In the genomic region with DNA sequence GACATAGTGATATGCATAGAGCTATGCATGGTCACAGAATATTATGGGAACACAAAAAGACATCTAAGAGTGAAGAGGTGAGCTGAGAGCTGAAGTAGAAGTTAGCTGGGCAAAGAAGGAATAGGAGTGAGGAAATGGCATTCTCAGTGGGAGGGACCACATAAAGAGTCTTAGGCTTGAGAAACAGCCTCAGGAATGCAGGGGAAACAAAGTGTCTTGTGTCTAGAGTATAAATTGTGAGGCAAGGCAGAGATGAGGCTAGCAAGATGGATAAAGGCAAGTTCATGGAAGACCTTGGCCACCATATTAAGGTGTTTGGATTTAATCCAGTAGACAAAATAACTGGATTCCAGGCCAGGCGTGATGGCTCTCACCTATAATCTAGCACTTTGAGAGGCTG, we compare ENCODE assay signal across 1 cellular context.
TF ChIP-seq lines count a peak whose summit lies in the region.

No MANE protein-coding gene starts in this region.

TF ChIP-seq in WTC11, 78 proteins besides CTCF, POLR2A, EP300 and RAD21 (continued from another document):
- TF ChIP-seq, protein P1, sequence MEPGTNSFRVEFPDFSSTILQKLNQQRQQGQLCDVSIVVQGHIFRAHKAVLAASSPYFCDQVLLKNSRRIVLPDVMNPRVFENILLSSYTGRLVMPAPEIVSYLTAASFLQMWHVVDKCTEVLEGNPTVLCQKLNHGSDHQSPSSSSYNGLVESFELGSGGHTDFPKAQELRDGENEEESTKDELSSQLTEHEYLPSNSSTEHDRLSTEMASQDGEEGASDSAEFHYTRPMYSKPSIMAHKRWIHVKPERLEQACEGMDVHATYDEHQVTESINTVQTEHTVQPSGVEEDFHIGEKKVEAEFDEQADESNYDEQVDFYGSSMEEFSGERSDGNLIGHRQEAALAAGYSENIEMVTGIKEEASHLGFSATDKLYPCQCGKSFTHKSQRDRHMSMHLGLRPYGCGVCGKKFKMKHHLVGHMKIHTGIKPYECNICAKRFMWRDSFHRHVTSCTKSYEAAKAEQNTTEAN (CRISPR knock-in tag; IDR thresholded peaks at IDR 0.05), result no peak
- TF ChIP-seq ZNF396 (CRISPR knock-in tag; IDR thresholded peaks at IDR 0.05; ENCODE audit: borderline replicate concordance) (no peak), OVOL2 (CRISPR knock-in tag; IDR thresholded peaks at IDR 0.05; ENCODE audit: borderline replicate concordance) (no peak), NR2C2 (CRISPR knock-in tag; IDR thresholded peaks at IDR 0.05) (no peak), NR3C1 (CRISPR knock-in tag; conservative IDR thresholded peaks at IDR 0.05; ENCODE audit: low read depth) (no peak), TCF7 (CRISPR knock-in tag; IDR thresholded peaks at IDR 0.05; ENCODE audit: low read depth) (no peak), SMAD3 (CRISPR knock-in tag; IDR thresholded peaks at IDR 0.05; ENCODE audit: borderline replicate concordance) (no peak), PRRX2 (CRISPR knock-in tag; IDR thresholded peaks at IDR 0.05) (no peak), ETV6 (CRISPR knock-in tag; IDR thresholded peaks at IDR 0.05) (no peak)
- TF ChIP-seq, protein P2, sequence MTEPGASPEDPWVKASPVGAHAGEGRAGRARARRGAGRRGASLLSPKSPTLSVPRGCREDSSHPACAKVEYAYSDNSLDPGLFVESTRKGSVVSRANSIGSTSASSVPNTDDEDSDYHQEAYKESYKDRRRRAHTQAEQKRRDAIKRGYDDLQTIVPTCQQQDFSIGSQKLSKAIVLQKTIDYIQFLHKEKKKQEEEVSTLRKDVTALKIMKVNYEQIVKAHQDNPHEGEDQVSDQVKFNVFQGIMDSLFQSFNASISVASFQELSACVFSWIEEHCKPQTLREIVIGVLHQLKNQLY (CRISPR knock-in tag; IDR thresholded peaks at IDR 0.05), result no peak
- TF ChIP-seq, protein P3, sequence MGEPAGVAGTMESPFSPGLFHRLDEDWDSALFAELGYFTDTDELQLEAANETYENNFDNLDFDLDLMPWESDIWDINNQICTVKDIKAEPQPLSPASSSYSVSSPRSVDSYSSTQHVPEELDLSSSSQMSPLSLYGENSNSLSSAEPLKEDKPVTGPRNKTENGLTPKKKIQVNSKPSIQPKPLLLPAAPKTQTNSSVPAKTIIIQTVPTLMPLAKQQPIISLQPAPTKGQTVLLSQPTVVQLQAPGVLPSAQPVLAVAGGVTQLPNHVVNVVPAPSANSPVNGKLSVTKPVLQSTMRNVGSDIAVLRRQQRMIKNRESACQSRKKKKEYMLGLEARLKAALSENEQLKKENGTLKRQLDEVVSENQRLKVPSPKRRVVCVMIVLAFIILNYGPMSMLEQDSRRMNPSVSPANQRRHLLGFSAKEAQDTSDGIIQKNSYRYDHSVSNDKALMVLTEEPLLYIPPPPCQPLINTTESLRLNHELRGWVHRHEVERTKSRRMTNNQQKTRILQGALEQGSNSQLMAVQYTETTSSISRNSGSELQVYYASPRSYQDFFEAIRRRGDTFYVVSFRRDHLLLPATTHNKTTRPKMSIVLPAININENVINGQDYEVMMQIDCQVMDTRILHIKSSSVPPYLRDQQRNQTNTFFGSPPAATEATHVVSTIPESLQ (CRISPR knock-in tag; IDR thresholded peaks at IDR 0.05), result no peak
- TF ChIP-seq, protein P4, sequence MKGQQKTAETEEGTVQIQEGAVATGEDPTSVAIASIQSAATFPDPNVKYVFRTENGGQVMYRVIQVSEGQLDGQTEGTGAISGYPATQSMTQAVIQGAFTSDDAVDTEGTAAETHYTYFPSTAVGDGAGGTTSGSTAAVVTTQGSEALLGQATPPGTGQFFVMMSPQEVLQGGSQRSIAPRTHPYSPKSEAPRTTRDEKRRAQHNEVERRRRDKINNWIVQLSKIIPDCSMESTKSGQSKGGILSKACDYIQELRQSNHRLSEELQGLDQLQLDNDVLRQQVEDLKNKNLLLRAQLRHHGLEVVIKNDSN (CRISPR knock-in tag; IDR thresholded peaks at IDR 0.05), result no peak
- TF ChIP-seq, protein P5, sequence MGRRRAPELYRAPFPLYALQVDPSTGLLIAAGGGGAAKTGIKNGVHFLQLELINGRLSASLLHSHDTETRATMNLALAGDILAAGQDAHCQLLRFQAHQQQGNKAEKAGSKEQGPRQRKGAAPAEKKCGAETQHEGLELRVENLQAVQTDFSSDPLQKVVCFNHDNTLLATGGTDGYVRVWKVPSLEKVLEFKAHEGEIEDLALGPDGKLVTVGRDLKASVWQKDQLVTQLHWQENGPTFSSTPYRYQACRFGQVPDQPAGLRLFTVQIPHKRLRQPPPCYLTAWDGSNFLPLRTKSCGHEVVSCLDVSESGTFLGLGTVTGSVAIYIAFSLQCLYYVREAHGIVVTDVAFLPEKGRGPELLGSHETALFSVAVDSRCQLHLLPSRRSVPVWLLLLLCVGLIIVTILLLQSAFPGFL (CRISPR knock-in tag; IDR thresholded peaks at IDR 0.05; ENCODE audit: borderline replicate concordance), result no peak
